In genomic region chr4:185838514-185839203, GRCh38 we compare ENCODE assay signal across 11 cellular contexts. TPM values are rescaled to one million over a fixed set of nuclear protein-coding genes. Genes with fewer than 3 reads are reported as not detected.
A peak's percentile ranks its signal among the peaks of the same experiment; 100 is the strongest.
DNase-seq lines count a peak whose midpoint lies in the region; ATAC-seq and TF ChIP-seq lines count a peak whose summit lies in the region.
"Had no signal": no experiment of that assay in that cellular context is flagged by ENCODE, and none has a peak within 500 bp of the region (broad histone marks: within the 10 kb centered on the region; RNA-seq: fewer than 3 reads in every experiment).

No MANE protein-coding gene starts in this region.

- WGBS in esophagus, 2 donors = 78 to 81% methylated on average over 11 of the region's 11 CpGs
- WGBS in mesodermal cell (ENCODE audit: insufficient coverage in 2 of 2), 2 experiments = 54 to 62% methylated on average over 8 to 11 of the region's 11 CpGs

- peak overlapping the region; percentile 24; the same call in 1 of the 2 replicates for H3K27ac ChIP-seq in SJCRH30
- H3K27ac ChIP-seq in esophagus (ENCODE audit: low read depth in 2 of 2, low read length in 1 of 2) = peak overlapping the region; percentile 71 to 72
- H3K27ac ChIP-seq in mesodermal cell (ENCODE audit: low read depth, low read length, severe bottlenecking) = peak overlapping the region; percentile 99
- H3K27ac ChIP-seq in uterus = peak overlapping the region; percentile 38 to 76

- H3K4me3 Mint-ChIP-seq in activated naive CD8-positive, alpha-beta T cell treated with anti-CD3 and anti-CD28 coated beads, Interleukin-2, amount 50 U/mL, for 24 hours = no peak overlapping the region

- H3K4me1 ChIP-seq in SJCRH30 (peaks cover 13% of the 10 kb centered on the region), esophagus (ENCODE audit: control insufficient read depth in 2 of 2, insufficient read depth in 2 of 2, low read length in 1 of 2) (peaks cover 3 to 6% of the 10 kb centered on the region in 2 donors), mesodermal cell (ENCODE audit: control insufficient read depth, insufficient read depth, low read length, poor library complexity, severe bottlenecking) (peaks cover 51% of the 10 kb centered on the region), uterus (no peaks in the 10 kb centered on the region)

- H3K4me3 ChIP-seq in SJCRH30 = no peak overlapping the region
- H3K4me3 ChIP-seq in esophagus (ENCODE audit: low read depth in 1 of 2, low read length in 2 of 2) = no peak overlapping the region
- H3K4me3 ChIP-seq in mesodermal cell (ENCODE audit: extremely low read depth, insufficient read depth, low read length, poor library complexity, severe bottlenecking) = no peak overlapping the region
- H3K4me3 ChIP-seq in uterus = no peak overlapping the region

- no peaks in the 10 kb centered on the region for H3K36me3 Mint-ChIP-seq in activated naive CD8-positive, alpha-beta T cell treated with anti-CD3 and anti-CD28 coated beads, Interleukin-2, amount 50 U/mL, for 24 hours (ENCODE audit: low read depth)

- ATAC-seq in activated naive CD8-positive, alpha-beta T cell treated with anti-CD3 and anti-CD28 coated beads, Interleukin-2, amount 50 U/mL, for 24 hours = no peak
- no peak for ATAC-seq in HG03378 (IDR thresholded peaks at IDR 0.05; ENCODE audit: unreplicated experiment)
- ATAC-seq in HG03520 (IDR thresholded peaks at IDR 0.05; ENCODE audit: unreplicated experiment) = no peak

- TF ChIP-seq CTCF in uterus (IDR thresholded peaks at IDR 0.05) = no peak

- no peaks in the 10 kb centered on the region for H3K9me3 ChIP-seq in SJCRH30 (replicated peaks)
- H3K9me3 ChIP-seq in esophagus (ENCODE audit: control insufficient read depth in 2 of 2, insufficient read depth in 1 of 2, low read depth in 1 of 2, low read length in 1 of 2) = no peaks in the 10 kb centered on the region
- H3K9me3 ChIP-seq in mesodermal cell (ENCODE audit: control insufficient read depth, low read length) = no peaks in the 10 kb centered on the region
- H3K9me3 ChIP-seq in uterus = no peaks in the 10 kb centered on the region

- intact Hi-C loops in uterus (cut with DNase I; ENCODE audit: low total_unique reads) = no loop called here

- peaks cover 3% of the 10 kb centered on the region for H3K9me3 Mint-ChIP-seq in activated naive CD8-positive, alpha-beta T cell treated with anti-CD3 and anti-CD28 coated beads, Interleukin-2, amount 50 U/mL, for 24 hours

- no peak for TF ChIP-seq POLR2A in uterus (IDR thresholded peaks at IDR 0.05)

- H3K36me3 ChIP-seq in SJCRH30 (no peaks in the 10 kb centered on the region), esophagus (ENCODE audit: control insufficient read depth in 2 of 2, insufficient read depth in 2 of 2, low read length in 1 of 2) (no peaks in the 10 kb centered on the region), mesodermal cell (ENCODE audit: control insufficient read depth, insufficient read depth, low read length) (no peaks in the 10 kb centered on the region), uterus (no peaks in the 10 kb centered on the region)

- no peaks in the 10 kb centered on the region for H3K27me3 Mint-ChIP-seq in activated naive CD8-positive, alpha-beta T cell treated with anti-CD3 and anti-CD28 coated beads, Interleukin-2, amount 50 U/mL, for 24 hours

- H3K27ac Mint-ChIP-seq in activated naive CD8-positive, alpha-beta T cell treated with anti-CD3 and anti-CD28 coated beads, Interleukin-2, amount 50 U/mL, for 24 hours = no peak overlapping the region

- H3K27me3 ChIP-seq in SJCRH30 (no peaks in the 10 kb centered on the region), esophagus (ENCODE audit: control insufficient read depth in 1 of 2, insufficient read depth in 2 of 2, low read length in 2 of 2) (no peaks in the 10 kb centered on the region), uterus (no peaks in the 10 kb centered on the region)

- no peaks in the 10 kb centered on the region for H3K4me1 Mint-ChIP-seq in activated naive CD8-positive, alpha-beta T cell treated with anti-CD3 and anti-CD28 coated beads, Interleukin-2, amount 50 U/mL, for 24 hours

- no peak for DNase-seq in SJCRH30
- no peak for DNase-seq in uterus
- DNase-seq in activated naive CD8-positive, alpha-beta T cell treated with anti-CD3 and anti-CD28 coated beads, Interleukin-2, amount 50 U/mL, for 24 hours = no peak
- DNase-seq: DMS79; Kasumi-1; stimulated activated CD4-positive, alpha-beta T cell treated with anti-CD3 and anti-CD28 coated beads, Interleukin-4, amount 100 ng/mL, for 4 hours had no signal

RNA-seq across cellular contexts. Expression of gene SORBS2, which starts 26.7 kb away (rescaled TPM):
- total RNA-seq in SJCRH30 (2014; rRNA removed; shearing (Covaris generic)) = not detected in 2 replicates
- polyA plus RNA-seq in esophagus = 10 to 100 TPM; 22.7 to 33.4 TPM
- 30.0 TPM for polyA plus RNA-seq in mesodermal cell (2013, experiment 1 of 2)
- 20.3 TPM for polyA plus RNA-seq in mesodermal cell (2013, experiment 2 of 2)
- total RNA-seq in uterus = 100 to 1,000 TPM in 1 of 4 donors, 10 to 100 TPM in 3; 21.5 to 118 (median 29.5) TPM
- total RNA-seq: T-helper 1 cell treated with Interleukin-12 subunit alpha and Interleukin-12 subunit beta and Interleukin-4 antibody, amounts not matched to agents 30 ng/mL and 1 ng/mL, for 36 hours had no signal

Comparison
In these comparisons a context has a peak if more than half of its experiments do, and no peak if none do; other contexts are left out.
1. H3K27ac ChIP-seq: peak in every context shown above with its lines; median percentile 99 in mesodermal cell; 72 in esophagus; 57 in uterus; 24 in SJCRH30.
2. RNA of gene SORBS2, which starts 26.7 kb away (total RNA-seq): 21.5 to 118 TPM in uterus; not detected in SJCRH30; every median in the first group is over 10 times any median in the second.